Comparison of ENCODE assay signal across 8 cellular contexts in the genomic region with DNA sequence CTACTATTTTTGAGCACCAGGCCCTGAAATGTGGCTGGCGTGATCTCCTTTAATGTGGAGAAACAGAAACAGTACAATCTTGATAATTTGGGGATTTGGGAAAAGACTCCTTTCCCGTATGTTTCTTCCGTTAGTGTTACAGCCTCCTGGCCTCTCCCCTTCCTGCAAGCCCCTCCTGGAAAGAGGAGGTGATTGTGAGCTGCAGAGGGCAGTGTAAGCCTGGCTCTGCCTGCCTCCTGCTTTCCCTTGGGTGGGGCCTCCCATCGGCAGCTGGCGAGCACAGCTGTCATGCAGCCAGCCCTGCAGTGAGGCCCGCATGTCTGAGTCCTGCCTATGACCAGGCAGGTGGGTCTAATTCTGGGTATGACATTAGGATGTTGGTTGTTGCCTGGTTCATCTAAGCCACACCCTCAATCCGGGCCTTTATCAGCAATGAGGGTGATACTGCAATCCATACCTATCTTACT. TPM values are rescaled to one million over a fixed set of nuclear protein-coding genes. Genes with fewer than 3 reads are reported as not detected.
DNase-seq lines count a peak whose midpoint lies in the region; ATAC-seq and TF ChIP-seq lines count a peak whose summit lies in the region.

No MANE protein-coding gene starts in this region.

- DNase-seq in AG10803 (ENCODE audit: low read depth) (peak; percentile 90), NCI-H2171 (lab: John Stamatoyannopoulos, UW) (peak; percentile 77), WERI-Rb-1 (peak; percentile 86), lower lobe of right lung (peak; percentile 91)
- DNase-seq in stimulated activated CD4-positive, alpha-beta T cell treated with anti-CD3 and anti-CD28 coated beads, TNF-alpha, amount 100 ng/mL, for 1 hour (ENCODE audit: low read depth in 3 of 3, low spot score in 1 of 3): peak in 2 of 3 donors; percentile 1 to 3

- TF ChIP-seq CTCF in AG10803 (conservative IDR thresholded peaks at IDR 0.05; ENCODE audit: low read length) (peak; percentile 67), WERI-Rb-1 (IDR thresholded peaks at IDR 0.05; ENCODE audit: low read depth, low read length) (peak; percentile 85), lower lobe of right lung (IDR thresholded peaks at IDR 0.05) (peak; percentile 78)

- ATAC-seq in GM18519 (IDR thresholded peaks at IDR 0.05; ENCODE audit: low FRiP score, unreplicated experiment) (peak; percentile 82), HG03045 (IDR thresholded peaks at IDR 0.05; ENCODE audit: unreplicated experiment) (peak; percentile 68), lower lobe of right lung (peak; percentile 86 to 91)

- intact Hi-C loops in lower lobe of right lung (cut with DNase I): loop anchor here (10.0 kb wide), 1 partner anchor 90 kb away; no protein-coding TSS in a partner anchor

- H3K4me1 ChIP-seq in duodenal mucosa (ENCODE audit: control insufficient read depth in 1 of 2, insufficient read depth in 2 of 2, low read length in 2 of 2) (peaks cover 26 to 30% of the 10 kb centered on the region in 2 donors), lower lobe of right lung (peaks cover 81% of the 10 kb centered on the region)

- H3K9ac ChIP-seq in duodenal mucosa (ENCODE audit: low read depth in 1 of 2, low read length in 2 of 2): peak overlapping the region; percentile 16 to 20

- H3K27ac ChIP-seq in WERI-Rb-1: no peak overlapping the region
- H3K27ac ChIP-seq in duodenal mucosa (ENCODE audit: low read depth, low read length): peak overlapping the region; percentile 38
- H3K27ac ChIP-seq in lower lobe of right lung: peak overlapping the region; percentile 87

- H3K36me3 ChIP-seq in WERI-Rb-1 (no peaks in the 10 kb centered on the region), duodenal mucosa (ENCODE audit: control insufficient read depth in 1 of 2, insufficient read depth in 2 of 2, low read length in 2 of 2) (no peaks in the 10 kb centered on the region), lower lobe of right lung (no peaks in the 10 kb centered on the region)

- H3K9me3 ChIP-seq in WERI-Rb-1 (ENCODE audit: severe bottlenecking) (no peaks in the 10 kb centered on the region), duodenal mucosa (ENCODE audit: control insufficient read depth in 1 of 2, low read length in 2 of 2) (no peaks in the 10 kb centered on the region), lower lobe of right lung (no peaks in the 10 kb centered on the region)

- H3K4me3 ChIP-seq in AG10803 (ENCODE audit: low read length) (peak overlapping the region; percentile 48), WERI-Rb-1 (ENCODE audit: low read depth, low read length) (no peak overlapping the region), duodenal mucosa (ENCODE audit: low read depth in 1 of 2, low read length in 2 of 2) (no peak overlapping the region), lower lobe of right lung (peak overlapping the region; percentile 34)

- H3K27me3 ChIP-seq in WERI-Rb-1 (ENCODE audit: insufficient read depth, low read depth, severe bottlenecking) (no peaks in the 10 kb centered on the region), duodenal mucosa (ENCODE audit: control insufficient read depth in 1 of 2, insufficient read depth in 2 of 2, low read length in 2 of 2) (no peaks in the 10 kb centered on the region), lower lobe of right lung (ENCODE audit: low read depth) (no peaks in the 10 kb centered on the region)

RNA-seq across cellular contexts. Expression of gene WSB1, which starts 48.7 kb away (rescaled TPM):
- total RNA-seq in lower lobe of right lung: 282 TPM

Comparison
In these comparisons a context has a peak if more than half of its experiments do, and no peak if none do; other contexts are left out.
1. DNase-seq: peak in every context shown above with its lines; median percentile 91 in lower lobe of right lung; 90 in AG10803; 86 in WERI-Rb-1; 77 in NCI-H2171; 2 in stimulated activated CD4-positive, alpha-beta T cell treated with anti-CD3 and anti-CD28 coated beads, TNF-alpha, amount 100 ng/mL, for 1 hour.
2. H3K4me3 ChIP-seq: peak in AG10803 (single experiment) and lower lobe of right lung (single experiment); none in WERI-Rb-1 (single experiment) and duodenal mucosa (0 of 2).
3. Peak in every context shown above with its lines, with median percentiles within 50 percentile points of each other: CTCF ChIP-seq and ATAC-seq.